ENCODE assay signal across 18 cellular contexts in the genomic region with DNA sequence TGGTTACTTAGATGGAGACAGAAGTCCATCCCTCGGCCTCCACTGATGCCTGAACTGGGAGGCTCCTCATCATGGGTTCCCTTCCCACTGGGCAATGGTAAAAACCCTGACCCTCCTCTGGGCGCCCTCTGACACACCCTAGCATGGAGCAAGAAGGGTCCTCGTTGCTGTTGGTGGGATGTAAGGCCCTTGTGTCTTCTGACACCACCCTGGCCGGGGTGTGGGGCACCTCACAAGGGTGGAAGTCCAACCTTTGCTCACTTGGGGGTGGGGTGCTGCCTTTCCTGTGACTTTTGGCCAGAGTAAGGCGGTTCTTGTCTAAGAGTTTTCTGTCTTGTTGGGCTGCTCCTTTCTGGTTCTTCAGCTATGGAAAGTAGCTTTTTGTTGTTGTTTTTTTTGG. TPM values are rescaled to one million over a fixed set of nuclear protein-coding genes. Genes with fewer than 3 reads are reported as not detected.
DNase-seq lines count a peak whose midpoint lies in the region; ATAC-seq and TF ChIP-seq lines count a peak whose summit lies in the region.
"Had no signal": no experiment of that assay in that cellular context is flagged by ENCODE, and none has a peak within 500 bp of the region (broad histone marks: within the 10 kb centered on the region; RNA-seq: fewer than 3 reads in every experiment).

No MANE protein-coding gene starts in this region.

- H3K9me3 ChIP-seq in heart right ventricle (peaks cover 0 to 8% (median 0%) of the 10 kb centered on the region in 11 donors), mucosa of descending colon (no peaks in the 10 kb centered on the region)
- H3K9me3 ChIP-seq: left lung, SJSA1 had no signal

- H3K9me3 Mint-ChIP-seq in type B pancreatic cell: peaks cover 6% of the 10 kb centered on the region
- H3K9me3 Mint-ChIP-seq: T-helper 1 cell treated with Interleukin-12 subunit alpha and Interleukin-12 subunit beta and Interleukin-4 antibody, amounts not matched to agents 30 μg/mL and 1 μg/mL, for 36 hours had no signal

- no peak overlapping the region for H3K4me3 ChIP-seq in heart right ventricle
- no peak overlapping the region for H3K4me3 ChIP-seq in mucosa of descending colon
- H3K4me3 ChIP-seq: left lung, SJSA1 had no signal

- ATAC-seq in Right ventricle myocardium inferior (no peak), heart right ventricle (no peak), mucosa of descending colon (peak; percentile 71), GM18517 (IDR thresholded peaks at IDR 0.05; ENCODE audit: unreplicated experiment) (no peak)
- ATAC-seq: activated naive CD4-positive, alpha-beta T cell treated with anti-CD3 and anti-CD28 coated beads, Interleukin-2, amount 50 U/mL, for 72 hours; left lung; right cardiac atrium had no signal

- H3K36me3 ChIP-seq in heart right ventricle (peaks cover 0 to 17% (median 0%) of the 10 kb centered on the region in 9 donors), mucosa of descending colon (ENCODE audit: low read depth) (no peaks in the 10 kb centered on the region)

- no peaks in the 10 kb centered on the region for H3K27me3 ChIP-seq in heart right ventricle
- H3K27me3 ChIP-seq: brain microvascular endothelial cell, left lung, SJSA1 had no signal

- DNase-seq in Right ventricle myocardium inferior (ENCODE audit: missing footprints) (peak; percentile 5), heart right ventricle (no peak), mucosa of descending colon (peak in 2 of 3 donors; percentile 58 to 67), type B pancreatic cell (ENCODE audit: extremely low spot score, unreplicated experiment) (no peak), NCI-H345 treated with DMSO at 0.1 percent for 48 hours (lab: John Stamatoyannopoulos, UW; ENCODE audit: unreplicated experiment) (no peak), NCI-H1417 treated with DMSO at 0.1 percent for 48 hours (lab: John Stamatoyannopoulos, UW) (no peak)
- DNase-seq: activated CD4-positive, alpha-beta T cell treated with anti-CD3 and anti-CD28 coated beads, Interleukin-2, amount 50 U/mL, for 1 hour; brain microvascular endothelial cell; NCI-H2171; nucleus accumbens had no signal

- peaks cover 24% of the 10 kb centered on the region for H3K36me3 Mint-ChIP-seq in type B pancreatic cell

- peak overlapping the region; percentile 92 for H3K27ac Mint-ChIP-seq in type B pancreatic cell
- H3K27ac Mint-ChIP-seq: T-helper 1 cell treated with Interleukin-12 subunit alpha and Interleukin-12 subunit beta and Interleukin-4 antibody, amounts not matched to agents 30 μg/mL and 1 μg/mL, for 36 hours had no signal

- peaks cover 50% of the 10 kb centered on the region for H3K4me1 Mint-ChIP-seq in type B pancreatic cell (ENCODE audit: unreplicated experiment)

- H3K27ac ChIP-seq in heart right ventricle (no peak overlapping the region), angular gyrus (ENCODE audit: low read depth, low read length) (peak overlapping the region; percentile 3)
- H3K27ac ChIP-seq: brain microvascular endothelial cell, left lung, SJSA1 had no signal

- WGBS in heart right ventricle, 2 donors: 75 to 77% methylated on average over 5 of the region's 5 CpGs

- intact Hi-C loops in Right ventricle myocardium inferior (cut with DNase I) (loop anchor here (1.0 kb wide), 1 partner anchor 13 kb away; no protein-coding TSS in a partner anchor), heart right ventricle (cut with DNase I) (no loop called here), mucosa of descending colon (cut with DNase I, micrococcal nuclease) (no loop called here)

- no peak for TF ChIP-seq CTCF in heart right ventricle (IDR thresholded peaks at IDR 0.05)
- TF ChIP-seq CTCF in mucosa of descending colon (IDR thresholded peaks at IDR 0.05): no peak
- no peak for TF ChIP-seq CTCF in type B pancreatic cell (conservative IDR thresholded peaks at IDR 0.05)

- H3K27me3 Mint-ChIP-seq in type B pancreatic cell: no peaks in the 10 kb centered on the region
- H3K27me3 Mint-ChIP-seq: stimulated activated naive CD8-positive, alpha-beta T cell treated with anti-CD3 and anti-CD28 coated beads, Interleukin-15, Interleukin-2, amounts not matched to agents 100 ng/mL and 50 ng/mL, for 24 hours had no signal

- no peak overlapping the region for H3K4me3 Mint-ChIP-seq in type B pancreatic cell
- H3K4me3 Mint-ChIP-seq: stimulated activated naive CD8-positive, alpha-beta T cell treated with anti-CD3 and anti-CD28 coated beads, Interleukin-15, Interleukin-2, amounts not matched to agents 100 ng/mL and 50 ng/mL, for 24 hours; T-helper 1 cell treated with Interleukin-12 subunit alpha and Interleukin-12 subunit beta and Interleukin-4 antibody, amounts not matched to agents 30 μg/mL and 1 μg/mL, for 36 hours had no signal

- peaks cover 37 to 87% (median 56%) of the 10 kb centered on the region in 9 donors for H3K4me1 ChIP-seq in heart right ventricle
- H3K4me1 ChIP-seq in mucosa of descending colon (ENCODE audit: low read depth): peaks cover 42% of the 10 kb centered on the region

RNA-seq across cellular contexts. Expression of a gene that starts 28.7 kb away (rescaled TPM):
- total RNA-seq in Right ventricle myocardium inferior: 312 TPM
- 100 to 1,000 TPM; 252 to 409 (median 329) TPM for total RNA-seq in heart right ventricle
- polyA plus RNA-seq in heart right ventricle: 100 to 1,000 TPM; 225 to 329 TPM
- 100 to 1,000 TPM; 150 to 249 (median 231) TPM for total RNA-seq in mucosa of descending colon
- total RNA-seq in type B pancreatic cell (ENCODE audit: low replicate concordance): 275 and 367 TPM in 2 replicates

Comparison
In these comparisons a context has a peak if more than half of its experiments do, and no peak if none do; other contexts are left out.
1. DNase-seq: peak in Right ventricle myocardium inferior (single experiment) and mucosa of descending colon (2 of 3); none in heart right ventricle (0 of 2), type B pancreatic cell (single experiment), NCI-H345 treated with DMSO at 0.1 percent for 48 hours (single experiment) and NCI-H1417 treated with DMSO at 0.1 percent for 48 hours (single experiment).